In the genomic region with DNA sequence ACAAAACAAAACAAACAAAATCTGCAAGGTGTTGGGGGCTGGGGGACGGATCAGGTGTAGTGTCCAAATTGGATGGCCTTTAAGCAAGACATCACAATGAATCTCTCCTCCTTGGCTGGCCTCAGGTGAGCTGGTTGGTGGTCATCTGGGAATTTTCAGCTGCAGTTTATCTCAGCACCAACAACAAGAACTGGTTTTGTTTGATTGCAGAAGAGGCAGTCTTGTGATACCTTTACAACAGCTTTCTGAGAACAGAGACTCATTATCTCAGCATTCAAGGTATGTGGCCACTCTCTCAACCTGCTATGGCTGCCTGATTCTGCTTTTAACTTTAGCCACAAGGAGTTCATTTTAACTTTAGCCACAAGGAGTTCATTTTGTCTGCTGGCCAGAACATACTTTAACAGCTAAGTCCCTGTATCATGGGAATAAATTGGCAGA, we compare ENCODE assay signal across 1 cellular context.
TF ChIP-seq lines count a peak whose summit lies in the region.

No MANE protein-coding gene starts in this region.

TF ChIP-seq in WTC11, 78 proteins besides CTCF, POLR2A, EP300 and RAD21 (continued from another document):
- TF ChIP-seq, protein P1, sequence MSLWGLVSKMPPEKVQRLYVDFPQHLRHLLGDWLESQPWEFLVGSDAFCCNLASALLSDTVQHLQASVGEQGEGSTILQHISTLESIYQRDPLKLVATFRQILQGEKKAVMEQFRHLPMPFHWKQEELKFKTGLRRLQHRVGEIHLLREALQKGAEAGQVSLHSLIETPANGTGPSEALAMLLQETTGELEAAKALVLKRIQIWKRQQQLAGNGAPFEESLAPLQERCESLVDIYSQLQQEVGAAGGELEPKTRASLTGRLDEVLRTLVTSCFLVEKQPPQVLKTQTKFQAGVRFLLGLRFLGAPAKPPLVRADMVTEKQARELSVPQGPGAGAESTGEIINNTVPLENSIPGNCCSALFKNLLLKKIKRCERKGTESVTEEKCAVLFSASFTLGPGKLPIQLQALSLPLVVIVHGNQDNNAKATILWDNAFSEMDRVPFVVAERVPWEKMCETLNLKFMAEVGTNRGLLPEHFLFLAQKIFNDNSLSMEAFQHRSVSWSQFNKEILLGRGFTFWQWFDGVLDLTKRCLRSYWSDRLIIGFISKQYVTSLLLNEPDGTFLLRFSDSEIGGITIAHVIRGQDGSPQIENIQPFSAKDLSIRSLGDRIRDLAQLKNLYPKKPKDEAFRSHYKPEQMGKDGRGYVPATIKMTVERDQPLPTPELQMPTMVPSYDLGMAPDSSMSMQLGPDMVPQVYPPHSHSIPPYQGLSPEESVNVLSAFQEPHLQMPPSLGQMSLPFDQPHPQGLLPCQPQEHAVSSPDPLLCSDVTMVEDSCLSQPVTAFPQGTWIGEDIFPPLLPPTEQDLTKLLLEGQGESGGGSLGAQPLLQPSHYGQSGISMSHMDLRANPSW (CRISPR knock-in tag; conservative IDR thresholded peaks at IDR 0.05; ENCODE audit: low read depth): no peak
- no peak for TF ChIP-seq TEAD4 (CRISPR knock-in tag; IDR thresholded peaks at IDR 0.05)
- TF ChIP-seq KAT7 (CRISPR knock-in tag; IDR thresholded peaks at IDR 0.05; ENCODE audit: borderline replicate concordance): no peak
- TF ChIP-seq, protein P2, sequence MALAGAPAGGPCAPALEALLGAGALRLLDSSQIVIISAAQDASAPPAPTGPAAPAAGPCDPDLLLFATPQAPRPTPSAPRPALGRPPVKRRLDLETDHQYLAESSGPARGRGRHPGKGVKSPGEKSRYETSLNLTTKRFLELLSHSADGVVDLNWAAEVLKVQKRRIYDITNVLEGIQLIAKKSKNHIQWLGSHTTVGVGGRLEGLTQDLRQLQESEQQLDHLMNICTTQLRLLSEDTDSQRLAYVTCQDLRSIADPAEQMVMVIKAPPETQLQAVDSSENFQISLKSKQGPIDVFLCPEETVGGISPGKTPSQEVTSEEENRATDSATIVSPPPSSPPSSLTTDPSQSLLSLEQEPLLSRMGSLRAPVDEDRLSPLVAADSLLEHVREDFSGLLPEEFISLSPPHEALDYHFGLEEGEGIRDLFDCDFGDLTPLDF (CRISPR knock-in tag; IDR thresholded peaks at IDR 0.05): no peak
- TF ChIP-seq PRRX2 (CRISPR knock-in tag; IDR thresholded peaks at IDR 0.05): no peak
- TF ChIP-seq, protein P3, sequence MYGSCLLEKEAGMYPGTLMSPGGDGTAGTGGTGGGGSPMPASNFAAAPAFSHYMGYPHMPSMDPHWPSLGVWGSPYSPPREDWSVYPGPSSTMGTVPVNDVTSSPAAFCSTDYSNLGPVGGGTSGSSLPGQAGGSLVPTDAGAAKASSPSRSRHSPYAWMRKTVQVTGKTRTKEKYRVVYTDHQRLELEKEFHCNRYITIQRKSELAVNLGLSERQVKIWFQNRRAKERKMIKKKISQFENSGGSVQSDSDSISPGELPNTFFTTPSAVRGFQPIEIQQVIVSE (CRISPR knock-in tag; IDR thresholded peaks at IDR 0.05; ENCODE audit: borderline replicate concordance): no peak
- TF ChIP-seq, protein P4, sequence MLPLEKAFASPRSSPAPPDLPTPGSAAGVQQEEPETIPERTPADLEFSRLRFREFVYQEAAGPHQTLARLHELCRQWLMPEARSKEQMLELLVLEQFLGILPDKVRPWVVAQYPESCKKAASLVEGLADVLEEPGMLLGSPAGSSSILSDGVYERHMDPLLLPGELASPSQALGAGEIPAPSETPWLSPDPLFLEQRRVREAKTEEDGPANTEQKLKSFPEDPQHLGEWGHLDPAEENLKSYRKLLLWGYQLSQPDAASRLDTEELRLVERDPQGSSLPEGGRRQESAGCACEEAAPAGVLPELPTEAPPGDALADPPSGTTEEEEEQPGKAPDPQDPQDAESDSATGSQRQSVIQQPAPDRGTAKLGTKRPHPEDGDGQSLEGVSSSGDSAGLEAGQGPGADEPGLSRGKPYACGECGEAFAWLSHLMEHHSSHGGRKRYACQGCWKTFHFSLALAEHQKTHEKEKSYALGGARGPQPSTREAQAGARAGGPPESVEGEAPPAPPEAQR (CRISPR knock-in tag; IDR thresholded peaks at IDR 0.05): no peak
